Comparison of ENCODE assay signal across 12 cellular contexts in genomic region chr9:90694187-90694586, GRCh38. TPM values are rescaled to one million over a fixed set of nuclear protein-coding genes. Genes with fewer than 3 reads are reported as not detected.
DNase-seq lines count a peak whose midpoint lies in the region; ATAC-seq, FAIRE-seq and TF ChIP-seq lines count a peak whose summit lies in the region.
"Not testable (repeated sequence)": the region's sequence is repeated elsewhere in the genome, so short reads cannot be mapped to it uniquely, and the experiment has no call there.
"Had no signal": no experiment of that assay in that cellular context is flagged by ENCODE, and none has a peak within 500 bp of the region (broad histone marks: within the 10 kb centered on the region; RNA-seq: fewer than 3 reads in every experiment).

No MANE protein-coding gene starts in this region.

- FAIRE-seq in HTR-8/SVneo (lab: Jason Lieb, UNC) (peak; percentile 74), GM12878 (lab: Jason Lieb, UNC) (peak; percentile 89), H1 (lab: Jason Lieb, UNC) (peak; percentile 77), urothelium cell line (lab: Jason Lieb, UNC) (peak; percentile 99)

- in situ Hi-C loops in GM12878 (cut with MboI): not testable (repeated sequence)

- H3K27me3 ChIP-seq in GM12878 (replicated peaks in 1 of 2; ENCODE audit: control insufficient read depth in 2 of 2, insufficient read depth in 2 of 2, low read length in 1 of 2); H1 (replicated peaks in 1 of 4; ENCODE audit: control insufficient read depth in 3 of 4, extremely low read depth in 1 of 4, insufficient read depth in 3 of 4, low read length in 3 of 4); mesenchymal stem cell (ENCODE audit: control insufficient read depth in 1 of 2, insufficient read depth in 1 of 2, low read length in 2 of 2): not testable (repeated sequence)

- POLR2A ChIA-PET in GM12878 (lab: Charles Lee); H1 (lab: Charles Lee; ENCODE audit: partially characterized antibody): not testable (repeated sequence)

- H3K9me3 ChIP-seq in GM12878 (replicated peaks; ENCODE audit: control insufficient read depth, insufficient read depth, low read length); H1 (ENCODE audit: insufficient read depth in 2 of 2, low read depth in 1 of 2, low read length in 1 of 2); mesenchymal stem cell (ENCODE audit: control insufficient read depth, low read length): not testable (repeated sequence)

- not testable (repeated sequence) for TF ChIP-seq RAD21 in GM12878 (IDR thresholded peaks at IDR 0.05; ENCODE audit: insufficient read depth, low read depth, low read length); H1 (IDR thresholded peaks at IDR 0.05 in 1 of 2, conservative IDR thresholded peaks at IDR 0.05 in 1 of 2; ENCODE audit: low read depth in 2 of 2, low read length in 2 of 2)

- H2BK15ac ChIP-seq in H1 (ENCODE audit: low read length); mesenchymal stem cell (ENCODE audit: low read depth, poor library complexity, severe bottlenecking): not testable (repeated sequence)

- H3K14ac ChIP-seq in H1 (ENCODE audit: insufficient read length); mesenchymal stem cell (ENCODE audit: low read length in 2 of 2): not testable (repeated sequence)

- TF ChIP-seq CTCF in GM12878 (IDR thresholded peaks at IDR 0.05 in 2 of 3, conservative IDR thresholded peaks at IDR 0.05 in 1 of 3; ENCODE audit: control insufficient read depth in 2 of 3, extremely low read depth in 1 of 3, insufficient read depth in 1 of 3, low read depth in 3 of 3, low read length in 3 of 3); H1 (IDR thresholded peaks at IDR 0.05; ENCODE audit: control extremely low read depth in 1 of 3, insufficient read depth in 1 of 3, low read depth in 1 of 3, low read length in 3 of 3): not testable (repeated sequence)

- intact Hi-C loops in GM12878 (cut with micrococcal nuclease; ENCODE audit: unreplicated experiment): not testable (repeated sequence)

- CTCF ChIA-PET in GM12878 (lab: Yijun Ruan, JAX); H1 (lab: Charles Lee; ENCODE audit: partially characterized antibody): not testable (repeated sequence)

- not testable (repeated sequence) for H2BK20ac ChIP-seq in H1 (ENCODE audit: low read length)

- peak overlapping the region; percentile 99 for H3K56ac ChIP-seq in H1 (replicated peaks; ENCODE audit: insufficient read length, low read depth, low read length)

- not testable (repeated sequence) for TF ChIP-seq POLR2A in GM12878 (IDR thresholded peaks at IDR 0.05; ENCODE audit: low read depth, low read length); H1 (IDR thresholded peaks at IDR 0.05; ENCODE audit: control extremely low read depth in 1 of 2, low read depth in 2 of 2, low read length in 2 of 2)

- H2BK12ac ChIP-seq in H1 (ENCODE audit: low read depth, low read length); mesenchymal stem cell (ENCODE audit: low read length in 2 of 2): not testable (repeated sequence)

- not testable (repeated sequence) for BruUV-seq in GM12878 (replicated peaks; lab: Mats Ljungman, UMichigan)

- not testable (repeated sequence) for H3K4me2 ChIP-seq in GM12878 (ENCODE audit: control insufficient read depth, insufficient read depth); H1 (ENCODE audit: insufficient read depth in 1 of 2, low read depth in 2 of 2, low read length in 2 of 2); mesenchymal stem cell (ENCODE audit: low read length, poor library complexity, severe bottlenecking)

- not testable (repeated sequence) for H4K20me1 ChIP-seq in GM12878 (ENCODE audit: control insufficient read depth, insufficient read depth); H1 (replicated peaks in 1 of 2; ENCODE audit: control insufficient read depth in 1 of 2, insufficient read depth in 2 of 2, low read length in 2 of 2)

- H3K9ac ChIP-seq in GM12878 (ENCODE audit: control insufficient read depth, insufficient read depth, low read length); H1 (replicated peaks in 1 of 4; ENCODE audit: extremely low read depth in 1 of 4, low read depth in 3 of 4, low read length in 3 of 4); mesenchymal stem cell (ENCODE audit: low read length): not testable (repeated sequence)

- not testable (repeated sequence) for H3K4me3 ChIP-seq in GM12878; H1 (ENCODE audit: extremely low read depth in 1 of 4, insufficient read depth in 2 of 4, low read depth in 3 of 4, low read length in 4 of 4); mesenchymal stem cell (ENCODE audit: insufficient read depth in 1 of 2, low read depth in 1 of 2, low read length in 2 of 2)

- TF ChIP-seq EP300 in GM12878 (IDR thresholded peaks at IDR 0.05; ENCODE audit: borderline replicate concordance in 1 of 2, control insufficient read depth in 1 of 2, low read depth in 2 of 2, low read length in 2 of 2); H1 (IDR thresholded peaks at IDR 0.05; ENCODE audit: borderline replicate concordance in 1 of 2, low read depth in 2 of 2, low read length in 2 of 2): not testable (repeated sequence)

- SMC1A ChIA-PET in GM12878 (lab: Charles Lee; ENCODE audit: uncharacterized antibody, unreplicated experiment): not testable (repeated sequence)

- H4K8ac ChIP-seq in H1 (ENCODE audit: extremely low read depth, insufficient read depth, low read length): not testable (repeated sequence)
- H4K8ac ChIP-seq in mesenchymal stem cell (ENCODE audit: low read length): peak overlapping the region; percentile 2

- peaks cover 12% of the 10 kb centered on the region for H3K23me2 ChIP-seq in H1 (ENCODE audit: low read depth, low read length)

- RAD21 ChIA-PET in GM12878 (lab: Charles Lee; ENCODE audit: unreplicated experiment): not testable (repeated sequence)

- not testable (repeated sequence) for H3K79me2 ChIP-seq in GM12878 (ENCODE audit: control insufficient read depth, insufficient read depth, low read length); H1 (ENCODE audit: control insufficient read depth in 1 of 2, insufficient read depth in 2 of 2, low read length in 2 of 2)

- not testable (repeated sequence) for H3K36me3 ChIP-seq in GM12878 (ENCODE audit: control insufficient read depth in 2 of 2, insufficient read depth in 2 of 2, low read length in 1 of 2); H1 (ENCODE audit: control insufficient read depth in 2 of 4, insufficient read depth in 4 of 4, low read length in 3 of 4); mesenchymal stem cell (ENCODE audit: control insufficient read depth in 1 of 2, insufficient read depth in 2 of 2, low read depth in 1 of 2, low read length in 2 of 2)

- H2AK5ac ChIP-seq in H1 (ENCODE audit: low read depth, low read length): peak overlapping the region; percentile 65; the same call in 1 of the 2 replicates
- not testable (repeated sequence) for H2AK5ac ChIP-seq in mesenchymal stem cell (ENCODE audit: low read length, severe bottlenecking)

- not testable (repeated sequence) for H3K18ac ChIP-seq in H1 (ENCODE audit: extremely low read depth, low read length); mesenchymal stem cell (ENCODE audit: low read depth in 1 of 2, low read length in 2 of 2)

- not testable (repeated sequence) for H2BK120ac ChIP-seq in H1 (replicated peaks; ENCODE audit: low read depth, low read length); mesenchymal stem cell (ENCODE audit: low read depth, low read length)

- WGBS in GM12878 (ENCODE audit: insufficient coverage, insufficient replicate concordance, low lambda C conversion rate, missing lambda C conversion rate): 0% methylated on average over 1 of the region's 1 CpG
- WGBS in H1 (ENCODE audit: extremely low coverage in 1 of 2, insufficient coverage in 1 of 2, insufficient read length in 1 of 2, insufficient replicate concordance in 2 of 2, low coverage in 1 of 2, low lambda C conversion rate in 2 of 2, missing lambda C conversion rate in 1 of 2), 2 experiments: 100% methylated on average over 1 of the region's 1 CpG; no CpG with 5 or more reads in 1 of the 2 experiments
- WGBS in mesenchymal stem cell: 96% methylated on average over 1 of the region's 1 CpG

- H2BK5ac ChIP-seq in H1 (ENCODE audit: low read depth, low read length); mesenchymal stem cell (ENCODE audit: low read depth, low read length, poor library complexity, severe bottlenecking): not testable (repeated sequence)

- not testable (repeated sequence) for H3K27ac ChIP-seq in GM12878 (ENCODE audit: control insufficient read depth, insufficient read depth); H1 (ENCODE audit: low read depth, low read length); mesenchymal stem cell (ENCODE audit: low read length, poor library complexity, severe bottlenecking)

- ATAC-seq in GM12878: not testable (repeated sequence)

- H3K23ac ChIP-seq in H1 (ENCODE audit: insufficient read length); mesenchymal stem cell (ENCODE audit: low read length in 2 of 2): not testable (repeated sequence)

- H3K4ac ChIP-seq in H1 (replicated peaks; ENCODE audit: insufficient read length, low read depth, low read length); mesenchymal stem cell (ENCODE audit: low read depth in 1 of 2, low read length in 2 of 2): not testable (repeated sequence)

- H3K79me1 ChIP-seq in H1 (ENCODE audit: low read depth, low read length); mesenchymal stem cell (replicated peaks; ENCODE audit: low read length, poor library complexity, severe bottlenecking): not testable (repeated sequence)

- DNase-seq in HTR-8/SVneo (ENCODE audit: insufficient read length, low spot score); GM12878 (ENCODE audit: low read depth, low spot score); H1 (ENCODE audit: low read depth in 1 of 2, low spot score in 2 of 2); mesenchymal stem cell; urothelium cell line (ENCODE audit: low spot score): not testable (repeated sequence)

- not testable (repeated sequence) for H2AFZ ChIP-seq in GM12878 (ENCODE audit: control insufficient read depth, low read depth, low read length); H1 (ENCODE audit: low read length); mesenchymal stem cell (ENCODE audit: low read depth, low read length)

- H3K4me1 ChIP-seq in GM12878 (ENCODE audit: control insufficient read depth, insufficient read depth, low read length); H1 (replicated peaks in 1 of 4; ENCODE audit: control insufficient read depth in 3 of 4, insufficient read depth in 4 of 4, low read length in 3 of 4); mesenchymal stem cell (ENCODE audit: control insufficient read depth, insufficient read depth, low read depth, low read length): not testable (repeated sequence)

- not testable (repeated sequence) for H4K91ac ChIP-seq in H1 (replicated peaks; ENCODE audit: insufficient read length, low read length)
- peak overlapping the region; percentile 2 for H4K91ac ChIP-seq in mesenchymal stem cell (ENCODE audit: low read length)

- not testable (repeated sequence) for H4K5ac ChIP-seq in H1 (ENCODE audit: insufficient read length, low read depth, low read length)

RNA-seq across cellular contexts. Expression of gene DIRAS2, which starts 51.6 kb away (rescaled TPM):
- not detected in 2 replicates for total RNA-seq in GM12878 (2013; cell fraction: nucleolus; rRNA removed)
- total RNA-seq in GM12878 (2014; rRNA removed) (not detected in 2 replicates), GM12878 (2014; rRNA removed; fragmentation: Illumina TruSeq; extraction: Trizol) (not detected in 2 replicates), GM12878 (2021) (not detected in 2 replicates)
- not detected for polyA plus RNA-seq in GM12878 (2011; ENCODE audit: low read depth)
- polyA plus RNA-seq in GM12878 (2011; rRNA removed) (not detected in 2 replicates), GM12878 (2014; fragmentation: Illumina TruSeq; extraction: Trizol) (not detected in 2 replicates), GM12878 (2014; fragmentation: Nextera tagmentation; extraction: Ambion mirVana) (not detected), GM12878 (2014; rRNA removed) (not detected in 2 replicates), GM12878 (2016; fragmentation: Nextera tagmentation; extraction: Ambion mirVana) (not detected), H1 (2011; rRNA removed) (0.06 and 0.13 TPM in 2 replicates)
- not detected in 2 replicates for polyA plus RNA-seq in GM12878 (2011; cell fraction: cytosol; rRNA removed)
- polyA plus RNA-seq in GM12878 (2011; cell fraction: nucleus; rRNA removed): not detected in 2 replicates
- not detected in 2 replicates for polyA plus RNA-seq in GM12878 (2012)
- polyA minus RNA-seq in GM12878 (2011; rRNA and poly(A)+ RNA removed): not detected in 2 replicates
- not detected in 2 replicates for polyA minus RNA-seq in GM12878 (2011; cell fraction: cytosol; rRNA and poly(A)+ RNA removed)
- polyA minus RNA-seq in GM12878 (2011; cell fraction: nucleus; rRNA and poly(A)+ RNA removed): not detected in 2 replicates
- total RNA-seq in H1 (2021; fragmentation: NEBNext Ultra II Directional; extraction: Animal tissue kit (Norgen Biotek cat#: 25700)): 0.11 and 0.15 TPM in 2 replicates
- 0.05 TPM for polyA plus RNA-seq in H1 (2011; cell fraction: cytosol; rRNA removed)
- polyA plus RNA-seq in H1 (2011; cell fraction: nucleus; rRNA removed): 0.36 TPM
- polyA plus RNA-seq in H1 (2012, experiment 1 of 2): 0.05 to 0.12 TPM in 2 of 4 replicates, not detected in the others
- polyA plus RNA-seq in H1 (2012, experiment 2 of 2): 0.03 TPM
- polyA plus RNA-seq in H1 (2013, experiment 1 of 2): 0.06 TPM
- 0.09 TPM for polyA plus RNA-seq in H1 (2013, experiment 2 of 2)
- polyA minus RNA-seq in H1 (2011; rRNA and poly(A)+ RNA removed): 0.10 TPM in 1 of 2 replicates, not detected in the other
- polyA minus RNA-seq in H1 (2011; cell fraction: cytosol; rRNA and poly(A)+ RNA removed): not detected
- polyA minus RNA-seq in H1 (2011; cell fraction: nucleus; rRNA and poly(A)+ RNA removed): not detected
- polyA plus RNA-seq in mesenchymal stem cell (2013, experiment 1 of 2): 0.01 TPM
- polyA plus RNA-seq in mesenchymal stem cell (2013, experiment 2 of 2): 0.10 TPM
- total RNA-seq: A673; CD4-positive, alpha-beta memory T cell; CD4-positive, CD25-positive, alpha-beta regulatory T cell; CD8-positive, alpha-beta memory T cell; G401 had no signal
- polyA plus RNA-seq: AG04450; CD14-positive monocyte; CD4-positive, alpha-beta memory T cell; CD4-positive, CD25-positive, alpha-beta regulatory T cell; CD8-positive, alpha-beta memory T cell had no signal
